ENCODE assay signal across 34 cellular contexts in genomic region chr6:118488631-118489030, GRCh38. TPM values are rescaled to one million over a fixed set of nuclear protein-coding genes. Genes with fewer than 3 reads are reported as not detected.
A peak's percentile ranks its signal among the peaks of the same experiment; 100 is the strongest.
DNase-seq lines count a peak whose midpoint lies in the region; ATAC-seq and TF ChIP-seq lines count a peak whose summit lies in the region.
"Had no signal": no experiment of that assay in that cellular context is flagged by ENCODE, and none has a peak within 500 bp of the region (broad histone marks: within the 10 kb centered on the region; RNA-seq: fewer than 3 reads in every experiment).

No MANE protein-coding gene starts in this region.

- H3K9me3 Mint-ChIP-seq in activated T-helper 17 cell treated with anti-CD3 and anti-CD28 coated beads, Interleukin-2, amount 50 U/mL, for 72 hours = peaks cover 7% of the 10 kb centered on the region

- CTCF ChIA-PET in HEK293 (lab: Yijun Ruan, JAX) = interaction anchor here (1.0 kb wide), 1 partner anchor 15 kb away, joined by 3 read pairs; no protein-coding TSS in a partner anchor

- H3K4me1 Mint-ChIP-seq in activated T-helper 17 cell treated with anti-CD3 and anti-CD28 coated beads, Interleukin-2, amount 50 U/mL, for 72 hours = peaks cover 38% of the 10 kb centered on the region
- H3K4me1 Mint-ChIP-seq: B cell, CD14-positive monocyte had no signal

- DNase-seq in upper lobe of left lung = no peak
- DNase-seq: 8988T; ACHN; AML-193; BE2C; C1 segment of cervical spinal cord; Caco-2; Calu3; CD4-positive, alpha-beta memory T cell; CD4-positive, alpha-beta T cell; CD4-positive, CD25-positive, alpha-beta regulatory T cell; CD8-positive, alpha-beta memory T cell; CD8-positive, alpha-beta T cell; COR-L47; DMS 273 treated with DMSO at 0.1 percent for 48 hours; DMS153; DMS53; DMS79; DMS79 treated with DMSO at 0.1 percent for 48 hours; DND-41; EL had no signal

- no peaks in the 10 kb centered on the region for H3K4me1 ChIP-seq in HEK293 (ENCODE audit: control insufficient read depth, insufficient read depth, low read length)
- H3K4me1 ChIP-seq in upper lobe of left lung = no peaks in the 10 kb centered on the region
- H3K4me1 ChIP-seq: A549, BE2C, BLaER1, Caco-2 had no signal

- H3K27ac Mint-ChIP-seq in activated T-helper 17 cell treated with anti-CD3 and anti-CD28 coated beads, Interleukin-2, amount 50 U/mL, for 72 hours = peak overlapping the region; percentile 44
- H3K27ac Mint-ChIP-seq: B cell; CD4-positive, alpha-beta T cell; CD4-positive, CD25-positive, alpha-beta regulatory T cell; CD8-positive, alpha-beta T cell had no signal

- no peak for TF ChIP-seq POLR2A in upper lobe of left lung (IDR thresholded peaks at IDR 0.05)

- H3K27ac ChIP-seq in HEK293 (ENCODE audit: extremely low read depth, low read depth, low read length) (no peak overlapping the region), upper lobe of left lung (no peak overlapping the region)
- H3K27ac ChIP-seq: 22Rv1; A549; BLaER1; BLaER1 treated with 17β-estradiol and CSF1 and Interleukin-3, amounts not matched to agents 10 nM and 100 nM; C4-2B had no signal

- H3K4me3 ChIP-seq in HEK293 (ENCODE audit: low read depth, low read length) (no peak overlapping the region), upper lobe of left lung (no peak overlapping the region)
- H3K4me3 ChIP-seq: A549; BLaER1; BLaER1 treated with 17β-estradiol and CSF1 and Interleukin-3, amounts not matched to agents 10 nM and 100 nM had no signal

- no peak for TF ChIP-seq CTCF in HEK293 (tag by site-specific recombination; IDR thresholded peaks at IDR 0.05)
- TF ChIP-seq CTCF in upper lobe of left lung (IDR thresholded peaks at IDR 0.05) = no peak

- H3K4me3 Mint-ChIP-seq in activated T-helper 17 cell treated with anti-CD3 and anti-CD28 coated beads, Interleukin-2, amount 50 U/mL, for 72 hours = no peak overlapping the region
- H3K4me3 Mint-ChIP-seq: B cell; CD14-positive monocyte; CD4-positive, alpha-beta T cell; CD8-positive, alpha-beta T cell had no signal

- no peak for TF ChIP-seq EP300 in upper lobe of left lung (IDR thresholded peaks at IDR 0.05)

- no peaks in the 10 kb centered on the region for H3K27me3 Mint-ChIP-seq in activated T-helper 17 cell treated with anti-CD3 and anti-CD28 coated beads, Interleukin-2, amount 50 U/mL, for 72 hours
- H3K27me3 Mint-ChIP-seq: B cell; CD4-positive, alpha-beta memory T cell; CD4-positive, alpha-beta T cell; CD4-positive, CD25-positive, alpha-beta regulatory T cell; CD8-positive, alpha-beta memory T cell had no signal

- ATAC-seq in activated T-helper 17 cell treated with anti-CD3 and anti-CD28 coated beads, Interleukin-2, amount 50 U/mL, for 72 hours (replicated peaks) = no peak
- ATAC-seq in GM18868 (IDR thresholded peaks at IDR 0.05; ENCODE audit: unreplicated experiment) = no peak
- no peak for ATAC-seq in upper lobe of left lung (ENCODE audit: low FRiP score in 2 of 2)
- ATAC-seq: A549; CD8-positive, alpha-beta T cell had no signal

- H3K36me3 ChIP-seq in HEK293 (ENCODE audit: control insufficient read depth in 2 of 2, insufficient read depth in 1 of 2, low read length in 2 of 2) (peaks cover 3 to 49% of the 10 kb centered on the region in 2 experiments; a peak in 2 of 3 replicates), upper lobe of left lung (peaks cover 0 to 45% (median 2%) of the 10 kb centered on the region in 4 donors)
- H3K36me3 ChIP-seq: BE2C had no signal

- H3K9me3 ChIP-seq in HEK293 (ENCODE audit: control insufficient read depth, insufficient read depth, low read depth, low read length) (no peaks in the 10 kb centered on the region), upper lobe of left lung (peaks cover 0 to 11% (median 6%) of the 10 kb centered on the region in 4 donors)
- H3K9me3 ChIP-seq: BE2C had no signal

- POLR2A ChIA-PET in HEK293 (lab: Yijun Ruan, JAX) = no interaction called here

- no peaks in the 10 kb centered on the region for H3K27me3 ChIP-seq in upper lobe of left lung
- H3K27me3 ChIP-seq: BE2C; BLaER1; BLaER1 treated with 17β-estradiol and CSF1 and Interleukin-3, amounts not matched to agents 10 nM and 100 nM had no signal

- H3K36me3 Mint-ChIP-seq in activated T-helper 17 cell treated with anti-CD3 and anti-CD28 coated beads, Interleukin-2, amount 50 U/mL, for 72 hours (ENCODE audit: low read depth) = peaks cover 91% of the 10 kb centered on the region

TF ChIP-seq in HEK293, 187 proteins besides CTCF, POLR2A, EP300 and RAD21:
- TF ChIP-seq KLF10 (tag by site-specific recombination; IDR thresholded peaks at IDR 0.05) (no peak), ZNF791 (tag by site-specific recombination; IDR thresholded peaks at IDR 0.05) (peak; percentile 94), ZNF677 (tag by site-specific recombination; IDR thresholded peaks at IDR 0.05) (peak; percentile 60)

RNA-seq across cellular contexts. Expression of gene PLN, which starts 59.5 kb away (rescaled TPM):
- under 1 TPM; 0.16 to 0.52 TPM for total RNA-seq in activated T-helper 17 cell treated with anti-CD3 and anti-CD28 coated beads, Interleukin-2, amount 50 U/mL, for 72 hours
- 1 to 10 TPM in 5 of 6 donors, not detected in 1; 1.9 to 9.9 (median 3.8) TPM for total RNA-seq in upper lobe of left lung
- total RNA-seq: A172; A673; B cell; Caco-2; Calu3; CD4-positive, alpha-beta memory T cell; CD4-positive, alpha-beta T cell; CD4-positive, CD25-positive, alpha-beta regulatory T cell; CD8-positive, alpha-beta memory T cell; CD8-positive, alpha-beta T cell; Daoy had no signal
